ENCODE assay signal across 8 cellular contexts in genomic region chr19:13098291-13099072, GRCh38. TPM values are rescaled to one million over a fixed set of nuclear protein-coding genes. Genes with fewer than 3 reads are reported as not detected.
DNase-seq lines count a peak whose midpoint lies in the region; ATAC-seq, FAIRE-seq and TF ChIP-seq lines count a peak whose summit lies in the region.

No MANE protein-coding gene starts in this region.

- peaks cover 0 to 12% (median 0%) of the 10 kb centered on the region in 9 donors for H3K27me3 ChIP-seq in heart left ventricle
- H3K27me3 ChIP-seq in small intestine (ENCODE audit: control insufficient read depth in 2 of 2, insufficient read depth in 2 of 2, low read length in 2 of 2): peaks cover 0 to 2% of the 10 kb centered on the region in 2 donors

- DNase-seq in activated CD4-positive, alpha-beta T cell treated with anti-CD3 and anti-CD28 coated beads, Interleukin-2, amount 10 ng/mL, durations not matched to agents 24 days and 14 days: peak; percentile 76
- DNase-seq in activated CD4-positive, alpha-beta T cell treated with anti-CD3 and anti-CD28 coated beads, Interleukin-2, amount 50 U/mL, for 1 hour: no peak
- DNase-seq in activated T-cell treated with anti-CD3 and anti-CD28 coated beads, Interleukin-2, amount 50 U/mL, for 48 hours: peak; percentile 52 to 54
- peak in 2 of 5 donors; percentile 44 to 49 for DNase-seq in heart left ventricle
- peak; percentile 58 for DNase-seq in small intestine
- DNase-seq in DMS 273 treated with DMSO at 0.1 percent for 48 hours (lab: John Stamatoyannopoulos, UW): no peak

- H3K36me3 Mint-ChIP-seq in activated CD4-positive, alpha-beta T cell treated with anti-CD3 and anti-CD28 coated beads, Interleukin-2, amount 10 ng/mL, durations not matched to agents 24 days and 14 days (ENCODE audit: low read depth): peaks cover 5% of the 10 kb centered on the region

- intact Hi-C loops in activated CD4-positive, alpha-beta T cell treated with anti-CD3 and anti-CD28 coated beads, Interleukin-2, amount 10 ng/mL, durations not matched to agents 24 days and 14 days (cut with micrococcal nuclease): loop anchor here (1.0 to 5.0 kb wide), 2 partner anchors 86 to 261 kb away; partner anchors contain the start of gene MAST1
- intact Hi-C loops in heart left ventricle (cut with DNase I): loop anchor here in 2 of 10 donors (10.0 kb wide), 2 partner anchors 64 to 214 kb away; partner anchors contain the start of genes DNASE2 (in 1 of the 2) and KLF1 (in 1 of the 2)

- no peak for FAIRE-seq in small intestine (lab: Jason Lieb, UNC)

- H3K27ac ChIP-seq in heart left ventricle: peak overlapping the region; percentile 83 to 98 (median 92)
- H3K27ac ChIP-seq in small intestine (ENCODE audit: low read depth in 1 of 2, low read length in 1 of 2): peak overlapping the region in 1 of 2 donors; percentile 91

- peak overlapping the region; percentile 78 for H3K27ac Mint-ChIP-seq in activated CD4-positive, alpha-beta T cell treated with anti-CD3 and anti-CD28 coated beads, Interleukin-2, amount 10 ng/mL, durations not matched to agents 24 days and 14 days

- 9 to 24% (median 12%) methylated on average over 44 to 56 of the region's 56 CpGs for WGBS in heart left ventricle, 4 donors
- WGBS in small intestine, 3 donors: 2 to 6% (median 3%) methylated on average over 45 to 56 of the region's 56 CpGs

- H3K4me1 ChIP-seq in heart left ventricle (peaks cover 6 to 98% (median 78%) of the 10 kb centered on the region in 12 donors), small intestine (ENCODE audit: control insufficient read depth in 2 of 2, insufficient read depth in 1 of 2, low read depth in 1 of 2, low read length in 1 of 2) (peaks cover 2 to 14% of the 10 kb centered on the region in 2 donors)

- TF ChIP-seq CTCF in heart left ventricle (IDR thresholded peaks at IDR 0.05): no peak

- peaks cover 51% of the 10 kb centered on the region for H3K4me1 Mint-ChIP-seq in activated CD4-positive, alpha-beta T cell treated with anti-CD3 and anti-CD28 coated beads, Interleukin-2, amount 10 ng/mL, durations not matched to agents 24 days and 14 days

- peak in 2 of 4 donors; percentile 4 to 10 for ATAC-seq in heart left ventricle
- ATAC-seq in GM21723 (IDR thresholded peaks at IDR 0.05; ENCODE audit: unreplicated experiment): no peak
- no peak for ATAC-seq in GM18858 (IDR thresholded peaks at IDR 0.05; ENCODE audit: unreplicated experiment)

- H3K4me3 ChIP-seq in heart left ventricle (peak overlapping the region; percentile 6 to 75 (median 50)), small intestine (ENCODE audit: low read depth in 1 of 2, low read length in 2 of 2) (peak overlapping the region; percentile 9 to 54)

- peaks cover 28% of the 10 kb centered on the region for H3K27me3 Mint-ChIP-seq in activated CD4-positive, alpha-beta T cell treated with anti-CD3 and anti-CD28 coated beads, Interleukin-2, amount 10 ng/mL, durations not matched to agents 24 days and 14 days

- TF ChIP-seq POLR2A in heart left ventricle (IDR thresholded peaks at IDR 0.05): no peak

- H3K9me3 ChIP-seq in heart left ventricle (no peaks in the 10 kb centered on the region), small intestine (ENCODE audit: control insufficient read depth, low read depth) (no peaks in the 10 kb centered on the region)

- H3K9me3 Mint-ChIP-seq in activated CD4-positive, alpha-beta T cell treated with anti-CD3 and anti-CD28 coated beads, Interleukin-2, amount 10 ng/mL, durations not matched to agents 24 days and 14 days: no peaks in the 10 kb centered on the region

- H3K36me3 ChIP-seq in heart left ventricle: peaks cover 0 to 12% (median 9%) of the 10 kb centered on the region in 9 donors
- H3K36me3 ChIP-seq in small intestine (ENCODE audit: control insufficient read depth in 2 of 2, insufficient read depth in 2 of 2, low read length in 2 of 2): no peaks in the 10 kb centered on the region

- peak overlapping the region; percentile 80 for H3K4me3 Mint-ChIP-seq in activated CD4-positive, alpha-beta T cell treated with anti-CD3 and anti-CD28 coated beads, Interleukin-2, amount 10 ng/mL, durations not matched to agents 24 days and 14 days

RNA-seq across cellular contexts. Expression of gene LYL1, which starts 4.2 kb away (rescaled TPM):
- 2.1 and 2.4 TPM in 2 replicates for total RNA-seq in activated CD4-positive, alpha-beta T cell treated with anti-CD3 and anti-CD28 coated beads, Interleukin-2, amount 10 ng/mL, durations not matched to agents 24 days and 14 days
- 10 to 100 TPM in 3 of 9 donors, 1 to 10 TPM in 6; 5.2 to 19.1 (median 8.3) TPM for total RNA-seq in heart left ventricle
- 1 to 10 TPM; 7.7 to 8.4 TPM for polyA plus RNA-seq in heart left ventricle
- 1 to 10 TPM in 2 of 3 donors, under 1 TPM in 1; 0.67 to 8.9 (median 3.2) TPM for polyA plus RNA-seq in small intestine

RNA-seq across cellular contexts. Expression of gene TRMT1, which starts 18.1 kb away (rescaled TPM):
- total RNA-seq in activated CD4-positive, alpha-beta T cell treated with anti-CD3 and anti-CD28 coated beads, Interleukin-2, amount 10 ng/mL, durations not matched to agents 24 days and 14 days: 153 and 155 TPM in 2 replicates
- 10 to 100 TPM; 15.1 to 22.6 (median 16.2) TPM for total RNA-seq in heart left ventricle
- 10 to 100 TPM; 26.4 to 32.4 TPM for polyA plus RNA-seq in heart left ventricle
- 10 to 100 TPM; 18.6 to 37.5 (median 26.8) TPM for polyA plus RNA-seq in small intestine

RNA-seq across cellular contexts. Expression of gene NACC1, which starts 19.6 kb away (rescaled TPM):
- 118 and 121 TPM in 2 replicates for total RNA-seq in activated CD4-positive, alpha-beta T cell treated with anti-CD3 and anti-CD28 coated beads, Interleukin-2, amount 10 ng/mL, durations not matched to agents 24 days and 14 days
- 10 to 100 TPM; 28.7 to 88.2 (median 41.8) TPM for total RNA-seq in heart left ventricle
- polyA plus RNA-seq in heart left ventricle (10 to 100 TPM; 49.6 to 74.2 TPM), small intestine (10 to 100 TPM in 2 of 3 donors, 1 to 10 TPM in 1; 7.6 to 51.6 (median 14.3) TPM)

RNA-seq across cellular contexts. Expression of gene STX10, which starts 51.7 kb away (rescaled TPM):
- 66.2 and 73.5 TPM in 2 replicates for total RNA-seq in activated CD4-positive, alpha-beta T cell treated with anti-CD3 and anti-CD28 coated beads, Interleukin-2, amount 10 ng/mL, durations not matched to agents 24 days and 14 days
- total RNA-seq in heart left ventricle: 10 to 100 TPM; 24.0 to 48.8 (median 35.8) TPM
- polyA plus RNA-seq in heart left ventricle (10 to 100 TPM; 52.5 to 64.7 TPM), small intestine (100 to 1,000 TPM; 123 to 162 (median 153) TPM)

RNA-seq across cellular contexts. Expression of gene IER2, which starts 51.7 kb away (rescaled TPM):
- total RNA-seq in activated CD4-positive, alpha-beta T cell treated with anti-CD3 and anti-CD28 coated beads, Interleukin-2, amount 10 ng/mL, durations not matched to agents 24 days and 14 days: 161 TPM in 2 replicates
- total RNA-seq in heart left ventricle: 100 to 1,000 TPM in 1 of 9 donors, 10 to 100 TPM in 8; 17.6 to 101 (median 29.1) TPM
- 10 to 100 TPM; 21.8 to 35.7 TPM for polyA plus RNA-seq in heart left ventricle
- polyA plus RNA-seq in small intestine: 100 to 1,000 TPM in 1 of 3 donors, 10 to 100 TPM in 2; 67.5 to 130 (median 82.1) TPM

Comparison
In these comparisons a context has a peak if more than half of its experiments do, and no peak if none do; other contexts are left out.
1. DNase-seq: peak in activated CD4-positive, alpha-beta T cell treated with anti-CD3 and anti-CD28 coated beads, Interleukin-2, amount 10 ng/mL, durations not matched to agents 24 days and 14 days (single experiment), activated T-cell treated with anti-CD3 and anti-CD28 coated beads, Interleukin-2, amount 50 U/mL, for 48 hours (2 of 2) and small intestine (single experiment); none in activated CD4-positive, alpha-beta T cell treated with anti-CD3 and anti-CD28 coated beads, Interleukin-2, amount 50 U/mL, for 1 hour (single experiment) and DMS 273 treated with DMSO at 0.1 percent for 48 hours (single experiment).